9 cellular contexts compared by ENCODE assay signal in the genomic region with DNA sequence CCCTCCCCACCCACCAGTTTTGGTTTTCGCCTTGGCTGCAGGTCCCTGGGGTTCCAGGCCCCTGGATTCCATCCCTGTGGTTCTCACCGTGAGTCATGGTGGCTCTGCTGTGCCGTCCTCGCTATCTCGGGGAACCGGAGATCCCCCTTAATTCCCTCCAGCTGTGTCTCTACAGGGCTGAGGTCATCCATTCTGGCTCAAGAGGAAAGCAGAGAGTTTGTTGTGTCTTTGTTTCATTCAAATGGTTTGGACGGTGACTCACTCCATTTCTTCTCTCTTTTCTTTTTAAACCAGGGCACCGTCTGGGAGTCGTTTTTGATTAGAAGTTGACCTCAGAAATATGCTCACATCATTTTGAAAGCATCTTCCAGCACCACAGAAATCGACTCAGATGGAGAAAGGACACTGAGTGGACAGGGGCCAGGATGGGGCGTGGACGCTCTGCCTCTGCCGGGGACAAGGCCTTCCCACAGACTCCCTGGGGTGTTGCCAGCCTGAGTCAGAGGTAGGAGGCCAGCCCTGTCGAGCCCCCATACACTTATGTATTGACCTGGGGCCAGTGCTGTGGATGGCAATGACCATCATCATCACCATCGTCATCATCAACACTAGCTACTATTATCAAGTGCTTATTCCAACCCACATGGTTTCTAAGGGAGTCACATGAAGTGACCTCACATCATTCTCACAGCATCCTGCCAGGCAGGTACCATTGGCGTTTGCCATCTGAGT.
DNase-seq lines count a peak whose midpoint lies in the region; ATAC-seq and TF ChIP-seq lines count a peak whose summit lies in the region.
"Had no signal": no experiment of that assay in that cellular context is flagged by ENCODE, and none has a peak within 500 bp of the region (broad histone marks: within the 10 kb centered on the region; RNA-seq: fewer than 3 reads in every experiment).

No MANE protein-coding gene starts in this region.

- BruUV-seq in Calu3 (replicated peaks; lab: Mats Ljungman, UMichigan) = no TSS peak

- peak; percentile 2 to 96; a peak in 3 of 4 replicates for TF ChIP-seq EP300 in SK-N-SH (IDR thresholded peaks at IDR 0.05; ENCODE audit: borderline replicate concordance in 1 of 2, low read depth in 1 of 2, low read length in 1 of 2)

- peak overlapping the region; percentile 85 for H3K9ac ChIP-seq in SK-N-SH

- H3K27ac ChIP-seq in SK-N-SH (ENCODE audit: low read depth in 2 of 2, low read length in 1 of 2) (peak overlapping the region; percentile 58 to 100; a peak in 3 of 4 replicates), psoas muscle (peak overlapping the region; percentile 46)

- no peaks in the 10 kb centered on the region for H3K9me3 Mint-ChIP-seq in Calu3 (ENCODE audit: low read depth, unreplicated experiment)

- no peaks in the 10 kb centered on the region for H3K27me3 ChIP-seq in SK-N-SH (ENCODE audit: insufficient read depth)
- peaks cover 0 to 2% (median 0%) of the 10 kb centered on the region in 3 donors for H3K27me3 ChIP-seq in psoas muscle (ENCODE audit: insufficient read depth in 3 of 3, low read length in 2 of 3)

- peaks cover 0 to 3% of the 10 kb centered on the region in 2 experiments for H3K36me3 ChIP-seq in SK-N-SH (replicated peaks in 1 of 2; ENCODE audit: control insufficient read depth in 1 of 2, insufficient read depth in 2 of 2, low read length in 1 of 2)
- no peaks in the 10 kb centered on the region for H3K36me3 ChIP-seq in psoas muscle (ENCODE audit: insufficient read depth in 1 of 2, low read depth in 1 of 2)

- no peaks in the 10 kb centered on the region for H4K20me1 ChIP-seq in SK-N-SH (ENCODE audit: insufficient read depth)

- H3K4me3 Mint-ChIP-seq in Calu3 (ENCODE audit: low read depth, unreplicated experiment) = no peak overlapping the region

- ATAC-seq in psoas muscle = peak; percentile 40 to 75 (median 54)

- no peaks in the 10 kb centered on the region for H3K79me2 ChIP-seq in SK-N-SH (ENCODE audit: insufficient read depth)

- POLR2A ChIA-PET in SK-N-SH (lab: Yijun Ruan, JAX) = no interaction called here
- POLR2A ChIA-PET in GM10248 (lab: Yijun Ruan, JAX) = no interaction called here

- CTCF ChIA-PET in Calu3 (lab: Charles Lee) = interaction anchor here (1.9 kb wide), 1 partner anchor 379 kb away, joined by 6 read pairs; no protein-coding TSS in a partner anchor
- CTCF ChIA-PET in SK-N-SH (lab: Yijun Ruan, JAX) = interaction anchor here (0.6 to 3.1 kb wide), 5 partner anchors 229 to 708 kb away, joined by 3 to 18 read pairs (median 6); no protein-coding TSS in a partner anchor
- CTCF ChIA-PET in GM10248 (lab: Yijun Ruan, JAX) = interaction anchor here (1.0 to 1.8 kb wide), 3 partner anchors 12 to 272 kb away, joined by 3 to 5 read pairs (median 4); no protein-coding TSS in a partner anchor

- no peak overlapping the region for H3K27ac Mint-ChIP-seq in Calu3 (ENCODE audit: unreplicated experiment)

- intact Hi-C loops in Calu3 (cut with micrococcal nuclease; ENCODE audit: unreplicated experiment) (no loop called here), psoas muscle (cut with DNase I) (no loop called here)

- peaks cover 49% of the 10 kb centered on the region for H3K27me3 Mint-ChIP-seq in Calu3 (ENCODE audit: unreplicated experiment)

- H3K4me3 ChIP-seq in SK-N-SH (ENCODE audit: low read depth in 2 of 2, low read length in 1 of 2) (no peak overlapping the region), psoas muscle (no peak overlapping the region)

- no peak for TF ChIP-seq CTCF in Calu3 (IDR thresholded peaks at IDR 0.05; ENCODE audit: unreplicated experiment)
- TF ChIP-seq CTCF in SK-N-SH (IDR thresholded peaks at IDR 0.05) = no peak
- TF ChIP-seq CTCF in psoas muscle (IDR thresholded peaks at IDR 0.05) = no peak
- no peak for TF ChIP-seq CTCF in GM10248 (IDR thresholded peaks at IDR 0.05; ENCODE audit: control extremely low read depth, extremely low read depth, low read depth, missing control alignments)
- no peak for TF ChIP-seq CTCF in GM13977 (IDR thresholded peaks at IDR 0.05; ENCODE audit: extremely low read depth, insufficient read depth, missing control alignments)

- peak; percentile 36 for DNase-seq in Calu3
- no peak for DNase-seq in SK-N-SH
- peak; percentile 95 for DNase-seq in fibroblast of the conjunctiva (ENCODE audit: low read depth)
- DNase-seq in psoas muscle = peak; percentile 85 to 86
- DNase-seq in GDM1 (lab: John Stamatoyannopoulos, UW) = no peak
- no peak for DNase-seq in NCI-H2107 treated with DMSO at 0.1 percent for 48 hours (lab: John Stamatoyannopoulos, UW; ENCODE audit: unreplicated experiment)
- no peak for DNase-seq in GM10248 (ENCODE audit: extremely low spot score)
- DNase-seq in GM13977 (ENCODE audit: low spot score) = no peak
- DNase-seq: NCI-H2171 had no signal

- peaks cover 7% of the 10 kb centered on the region for H3K4me1 Mint-ChIP-seq in Calu3 (ENCODE audit: low read depth, unreplicated experiment)

- H2AFZ ChIP-seq in SK-N-SH (ENCODE audit: low read depth) = no peak overlapping the region

- H3K4me2 ChIP-seq in SK-N-SH = peak overlapping the region; percentile 58

- in situ Hi-C loops in GM13977 (cut with MboI; ENCODE audit: low pct_unique_long_range_greater_than_20kb, low sequenced_read_pairs, unreplicated experiment) = no loop called here

- H3K9me2 ChIP-seq in SK-N-SH = no peaks in the 10 kb centered on the region

- peaks cover 31% of the 10 kb centered on the region for H3F3A ChIP-seq in SK-N-SH (replicated peaks; ENCODE audit: insufficient read depth)

- 0 out of 2 replicates have a peak, but pooled peaks cover 6% of the 10 kb centered on the region for H3K9me3 ChIP-seq in SK-N-SH
- H3K9me3 ChIP-seq in psoas muscle = no peaks in the 10 kb centered on the region

- TF ChIP-seq RAD21 in SK-N-SH (IDR thresholded peaks at IDR 0.05; ENCODE audit: low read length) = no peak

- peaks cover 4 to 23% of the 10 kb centered on the region in 2 experiments; a peak in 3 of 4 replicates for H3K4me1 ChIP-seq in SK-N-SH (ENCODE audit: control insufficient read depth in 1 of 2, insufficient read depth in 2 of 2, low read depth in 1 of 2, low read length in 1 of 2)
- H3K4me1 ChIP-seq in psoas muscle = no peaks in the 10 kb centered on the region

- H3K36me3 Mint-ChIP-seq in Calu3 (ENCODE audit: insufficient read depth, unreplicated experiment) = no peaks in the 10 kb centered on the region

- 10% methylated on average over 16 of the region's 16 CpGs for WGBS in SK-N-SH (ENCODE audit: low lambda C conversion rate)
- 33 to 40% (median 34%) methylated on average over 16 of the region's 16 CpGs for WGBS in psoas muscle, 3 donors

TF ChIP-seq in SK-N-SH, 30 proteins besides CTCF, POLR2A, EP300 and RAD21 (continues in another document):
- TF ChIP-seq MXI1 (IDR thresholded peaks at IDR 0.05; ENCODE audit: low read depth, low read length) (no peak), RXRA (IDR thresholded peaks at IDR 0.05; ENCODE audit: borderline replicate concordance, low read depth) (peak; percentile 98), FOXM1 (IDR thresholded peaks at IDR 0.05; ENCODE audit: low read depth) (peak; percentile 86), CHD2 (IDR thresholded peaks at IDR 0.05; ENCODE audit: low read length, partially characterized antibody) (no peak), USF1 (IDR thresholded peaks at IDR 0.05; ENCODE audit: borderline replicate concordance, low read depth) (no peak), JUND (IDR thresholded peaks at IDR 0.05) (peak; percentile 93), FOXJ3 (CRISPR knock-in tag; IDR thresholded peaks at IDR 0.05) (no peak), GABPA (IDR thresholded peaks at IDR 0.05; ENCODE audit: low read depth) (no peak), GATA2 (CRISPR knock-in tag; IDR thresholded peaks at IDR 0.05) (no peak)
- TF ChIP-seq, protein P1, sequence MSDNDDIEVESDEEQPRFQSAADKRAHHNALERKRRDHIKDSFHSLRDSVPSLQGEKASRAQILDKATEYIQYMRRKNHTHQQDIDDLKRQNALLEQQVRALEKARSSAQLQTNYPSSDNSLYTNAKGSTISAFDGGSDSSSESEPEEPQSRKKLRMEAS (IDR thresholded peaks at IDR 0.05; ENCODE audit: low read depth) = peak; percentile 77; the same call in 1 of the 2 replicates
- TF ChIP-seq, protein P2, sequence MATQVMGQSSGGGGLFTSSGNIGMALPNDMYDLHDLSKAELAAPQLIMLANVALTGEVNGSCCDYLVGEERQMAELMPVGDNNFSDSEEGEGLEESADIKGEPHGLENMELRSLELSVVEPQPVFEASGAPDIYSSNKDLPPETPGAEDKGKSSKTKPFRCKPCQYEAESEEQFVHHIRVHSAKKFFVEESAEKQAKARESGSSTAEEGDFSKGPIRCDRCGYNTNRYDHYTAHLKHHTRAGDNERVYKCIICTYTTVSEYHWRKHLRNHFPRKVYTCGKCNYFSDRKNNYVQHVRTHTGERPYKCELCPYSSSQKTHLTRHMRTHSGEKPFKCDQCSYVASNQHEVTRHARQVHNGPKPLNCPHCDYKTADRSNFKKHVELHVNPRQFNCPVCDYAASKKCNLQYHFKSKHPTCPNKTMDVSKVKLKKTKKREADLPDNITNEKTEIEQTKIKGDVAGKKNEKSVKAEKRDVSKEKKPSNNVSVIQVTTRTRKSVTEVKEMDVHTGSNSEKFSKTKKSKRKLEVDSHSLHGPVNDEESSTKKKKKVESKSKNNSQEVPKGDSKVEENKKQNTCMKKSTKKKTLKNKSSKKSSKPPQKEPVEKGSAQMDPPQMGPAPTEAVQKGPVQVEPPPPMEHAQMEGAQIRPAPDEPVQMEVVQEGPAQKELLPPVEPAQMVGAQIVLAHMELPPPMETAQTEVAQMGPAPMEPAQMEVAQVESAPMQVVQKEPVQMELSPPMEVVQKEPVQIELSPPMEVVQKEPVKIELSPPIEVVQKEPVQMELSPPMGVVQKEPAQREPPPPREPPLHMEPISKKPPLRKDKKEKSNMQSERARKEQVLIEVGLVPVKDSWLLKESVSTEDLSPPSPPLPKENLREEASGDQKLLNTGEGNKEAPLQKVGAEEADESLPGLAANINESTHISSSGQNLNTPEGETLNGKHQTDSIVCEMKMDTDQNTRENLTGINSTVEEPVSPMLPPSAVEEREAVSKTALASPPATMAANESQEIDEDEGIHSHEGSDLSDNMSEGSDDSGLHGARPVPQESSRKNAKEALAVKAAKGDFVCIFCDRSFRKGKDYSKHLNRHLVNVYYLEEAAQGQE (IDR thresholded peaks at IDR 0.05; ENCODE audit: low read depth, low read length) = peak; percentile 66; the same call in 1 of the 2 replicates

Comparison
In these comparisons a context has a peak if more than half of its experiments do, and no peak if none do; other contexts are left out.
1. DNase-seq: peak in Calu3 (single experiment), fibroblast of the conjunctiva (single experiment) and psoas muscle (2 of 2); none in SK-N-SH (single experiment), GDM1 (single experiment), NCI-H2107 treated with DMSO at 0.1 percent for 48 hours (single experiment), GM10248 (single experiment) and GM13977 (single experiment).